Comparison of ENCODE assay signal across 23 cellular contexts in genomic region chr6:53924821-53925422, GRCh38.
DNase-seq lines count a peak whose midpoint lies in the region; ATAC-seq and TF ChIP-seq lines count a peak whose summit lies in the region.
"Had no signal": no experiment of that assay in that cellular context is flagged by ENCODE, and none has a peak within 500 bp of the region (broad histone marks: within the 10 kb centered on the region; RNA-seq: fewer than 3 reads in every experiment).

No MANE protein-coding gene starts in this region.

- BruUV-seq in PC-9 (replicated peaks; lab: Mats Ljungman, UMichigan), result no TSS peak

- peaks cover 45% of the 10 kb centered on the region for H3F3A ChIP-seq in PC-9 (ENCODE audit: insufficient read depth, low read depth)

- intact Hi-C loops in PC-9 (cut with micrococcal nuclease; ENCODE audit: unreplicated experiment) (no loop called here), mucosa of descending colon (cut with DNase I, micrococcal nuclease) (no loop called here), transverse colon (cut with DNase I; ENCODE audit: low total_unique reads) (no loop called here), posterior vena cava (cut with DNase I) (no loop called here)
- intact Hi-C loops in CD8-positive, alpha-beta T cell (cut with DNase I, micrococcal nuclease), result no loop called here

- no peaks in the 10 kb centered on the region for H3K4me1 Mint-ChIP-seq in CD8-positive, alpha-beta T cell (ENCODE audit: low read depth)

- peak; percentile 44 for DNase-seq in DMS53 (lab: John Stamatoyannopoulos, UW)
- no peak for DNase-seq in DMS53 treated with DMSO at 0.1 percent for 48 hours (lab: John Stamatoyannopoulos, UW; ENCODE audit: unreplicated experiment)
- no peak for DNase-seq in PC-9
- no peak for DNase-seq in mucosa of descending colon
- DNase-seq in transverse colon, result no peak
- no peak for DNase-seq in CD8-positive, alpha-beta T cell
- DNase-seq in ecto neural progenitor cell (ENCODE audit: low spot score), result no peak
- no peak for DNase-seq in posterior vena cava (ENCODE audit: low spot score)
- DNase-seq: AML-193; DMS153; H9; MV-4-11; NCI-H1417 treated with DMSO at 0.1 percent for 48 hours; NCI-H1930; NCI-H2171 treated with DMSO at 0.1 percent for 48 hours; NCI-H446; NK-92 treated with Interleukin-12 subunit alpha and Interleukin-12 subunit beta, amount 100 ng/mL, for 24 hours; OCI-M1; SHP77 had no signal

- H3K27ac ChIP-seq in PC-9 (0 out of 2 replicates have a peak overlapping the region, but pooled peaks have one; percentile 8), transverse colon (peak overlapping the region; percentile 23 to 59 (median 51))
- H3K27ac ChIP-seq in CD8-positive, alpha-beta T cell (ENCODE audit: low read depth, low read length), result no peak overlapping the region
- H3K27ac ChIP-seq: 22Rv1, KMS-11, SK-N-MC had no signal

- H3K9me3 ChIP-seq in PC-9 (ENCODE audit: insufficient read depth, low read depth) (no peaks in the 10 kb centered on the region), mucosa of descending colon (no peaks in the 10 kb centered on the region), transverse colon (no peaks in the 10 kb centered on the region)
- no peaks in the 10 kb centered on the region for H3K9me3 ChIP-seq in CD8-positive, alpha-beta T cell (ENCODE audit: low read length)

- no peaks in the 10 kb centered on the region for H3K9me3 Mint-ChIP-seq in CD8-positive, alpha-beta T cell

- no peaks in the 10 kb centered on the region for H3K9me2 ChIP-seq in PC-9 (ENCODE audit: insufficient read depth)

- peak; percentile 72 for ATAC-seq in mucosa of descending colon
- ATAC-seq in CD8-positive, alpha-beta T cell, result no peak
- ATAC-seq: HepG2 had no signal

- no peak for TF ChIP-seq CTCF in PC-9 (conservative IDR thresholded peaks at IDR 0.05)
- TF ChIP-seq CTCF in mucosa of descending colon (IDR thresholded peaks at IDR 0.05), result no peak
- TF ChIP-seq CTCF in transverse colon (IDR thresholded peaks at IDR 0.05), result no peak
- TF ChIP-seq CTCF in CD8-positive, alpha-beta T cell (IDR thresholded peaks at IDR 0.05), result no peak

- no peak overlapping the region for H3K4me3 Mint-ChIP-seq in CD8-positive, alpha-beta T cell
- H3K4me3 Mint-ChIP-seq: H9 had no signal

- no peak overlapping the region for H3K27ac Mint-ChIP-seq in CD8-positive, alpha-beta T cell

- TF ChIP-seq EP300 in transverse colon (IDR thresholded peaks at IDR 0.05; ENCODE audit: low read depth), result no peak

- H3K4me1 ChIP-seq in PC-9 (replicated peaks; ENCODE audit: insufficient read depth), result peaks cover 62% of the 10 kb centered on the region
- H3K4me1 ChIP-seq in mucosa of descending colon (ENCODE audit: low read depth), result peaks cover 30% of the 10 kb centered on the region
- peaks cover 6 to 53% (median 41%) of the 10 kb centered on the region in 4 donors for H3K4me1 ChIP-seq in transverse colon
- no peaks in the 10 kb centered on the region for H3K4me1 ChIP-seq in CD8-positive, alpha-beta T cell (ENCODE audit: insufficient read depth, low read length)

- in situ Hi-C loops in transverse colon (cut with MboI; ENCODE audit: low pct_ligation_motif_present in 1 of 4, low pct_unique_long_range_greater_than_20kb in 1 of 4, low sequenced_read_pairs in 3 of 4), result no loop called here

- no peak for TF ChIP-seq POLR2A in transverse colon (IDR thresholded peaks at IDR 0.05)

- H3K4me3 ChIP-seq in PC-9 (no peak overlapping the region), mucosa of descending colon (no peak overlapping the region), transverse colon (no peak overlapping the region)
- no peak overlapping the region for H3K4me3 ChIP-seq in CD8-positive, alpha-beta T cell (ENCODE audit: low read depth, low read length)
- H3K4me3 ChIP-seq: SK-N-MC had no signal

- H3K27me3 ChIP-seq in PC-9 (ENCODE audit: insufficient read depth, low read depth), result no peaks in the 10 kb centered on the region
- no peaks in the 10 kb centered on the region for H3K27me3 ChIP-seq in transverse colon
- H3K27me3 ChIP-seq in CD8-positive, alpha-beta T cell (ENCODE audit: insufficient read depth, low read length), result no peaks in the 10 kb centered on the region

- H3K36me3 ChIP-seq in PC-9 (ENCODE audit: low read depth) (no peaks in the 10 kb centered on the region), mucosa of descending colon (ENCODE audit: low read depth) (no peaks in the 10 kb centered on the region), transverse colon (peaks cover 0 to 26% (median 3%) of the 10 kb centered on the region in 4 donors)
- no peaks in the 10 kb centered on the region for H3K36me3 ChIP-seq in CD8-positive, alpha-beta T cell (ENCODE audit: insufficient read depth, low read length)

- H2AFZ ChIP-seq in PC-9, result no peak overlapping the region

- H3K79me2 ChIP-seq in PC-9 (ENCODE audit: low read depth), result no peaks in the 10 kb centered on the region

- H3K27me3 Mint-ChIP-seq in CD8-positive, alpha-beta T cell (ENCODE audit: low read depth), result no peaks in the 10 kb centered on the region

- 33 to 57% methylated on average over 4 to 7 of the region's 7 CpGs for WGBS in transverse colon (ENCODE audit: low coverage in 1 of 2), 2 donors

- CTCF ChIA-PET in PC-9 (lab: Charles Lee), result no interaction called here
- CTCF ChIA-PET in CD8-positive, alpha-beta T cell (lab: Charles Lee), result no interaction called here

- H4K20me1 ChIP-seq in PC-9 (ENCODE audit: insufficient read depth), result no peaks in the 10 kb centered on the region

- POLR2A ChIA-PET in PC-9 (lab: Charles Lee; ENCODE audit: unreplicated experiment), result interaction anchor here (0.7 kb wide), 1 partner anchor 110 kb away, joined by 3 read pairs; no protein-coding TSS in a partner anchor
- POLR2A ChIA-PET in CD8-positive, alpha-beta T cell (lab: Charles Lee), result no interaction called here

- H3K4me2 ChIP-seq in PC-9, result peak overlapping the region; percentile 19; the same call in 1 of the 2 replicates
- H3K4me2 ChIP-seq: KMS-11 had no signal

- H3K36me3 Mint-ChIP-seq in CD8-positive, alpha-beta T cell, result peaks cover 10% of the 10 kb centered on the region
